ENCODE assay signal across 3 cellular contexts in genomic region chr12:120670237-120670636, GRCh38. TPM values are rescaled to one million over a fixed set of nuclear protein-coding genes. Genes with fewer than 3 reads are reported as not detected.
"Had no signal": no experiment of that assay in that cellular context is flagged by ENCODE, and none has a peak within 500 bp of the region (broad histone marks: within the 10 kb centered on the region; RNA-seq: fewer than 3 reads in every experiment).

No MANE protein-coding gene starts in this region.

RNA-seq across cellular contexts. Expression of gene CABP1, which starts 29.8 kb away (rescaled TPM):
- total RNA-seq: fibroblast of lung, myocyte, natural killer cell had no signal
